1 cellular context compared by ENCODE assay signal in genomic region chr13:106498571-106498970, GRCh38.
TF ChIP-seq lines count a peak whose summit lies in the region.

No MANE protein-coding gene starts in this region.

TF ChIP-seq in endothelial cell of umbilical vein, 7 proteins besides CTCF, POLR2A, EP300 and RAD21 (continued from another document):
- TF ChIP-seq EZH2 (IDR thresholded peaks at IDR 0.05; ENCODE audit: borderline replicate concordance, low read depth, low read length, severe bottlenecking) (no peak), FOS (IDR thresholded peaks at IDR 0.05; ENCODE audit: borderline replicate concordance, insufficient read depth, low read length) (no peak), JUN (IDR thresholded peaks at IDR 0.05; ENCODE audit: borderline replicate concordance, insufficient read depth, insufficient read length, low read depth) (no peak), GATA2 (IDR thresholded peaks at IDR 0.05; ENCODE audit: insufficient read depth, insufficient read length, low read depth, low read length) (no peak), MAX (IDR thresholded peaks at IDR 0.05; ENCODE audit: insufficient read depth, insufficient read length) (no peak), POLR2AphosphoS5 (IDR thresholded peaks at IDR 0.05; ENCODE audit: insufficient read depth, low read depth, low read length) (no peak)
TF ChIP-seq in endothelial cell of umbilical vein: peak in this region for 0.
